26 cellular contexts compared by ENCODE assay signal in the genomic region with DNA sequence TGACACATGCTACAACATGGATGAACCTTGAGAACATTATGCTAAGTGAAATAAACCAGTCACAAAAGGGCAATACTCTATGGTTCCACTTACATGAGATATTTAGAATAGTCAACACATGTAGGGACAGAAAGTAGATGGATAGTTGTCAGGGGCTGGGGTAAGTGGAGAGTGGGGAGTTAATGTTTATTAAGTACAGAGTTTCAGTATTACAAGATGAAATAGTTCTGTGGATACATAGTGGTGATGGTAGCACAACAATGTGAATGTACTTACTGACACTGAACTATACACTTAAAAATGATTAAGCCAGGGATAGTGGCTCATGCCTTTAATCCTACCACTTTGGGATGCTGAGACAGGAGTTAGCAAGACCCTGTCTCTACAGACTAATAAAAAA.
"Had no signal": no experiment of that assay in that cellular context is flagged by ENCODE, and none has a peak within 500 bp of the region (broad histone marks: within the 10 kb centered on the region; RNA-seq: fewer than 3 reads in every experiment).

No MANE protein-coding gene starts in this region.

- DNase-seq: activated CD4-positive, alpha-beta T cell treated with anti-CD3 and anti-CD28 coated beads for 36 hours; activated CD4-positive, alpha-beta T cell treated with anti-CD3 and anti-CD28 coated beads, Interleukin-2, amount 10 ng/mL, durations not matched to agents 7 days and 5 days; activated CD4-positive, alpha-beta T cell treated with anti-CD3 and anti-CD28 coated beads, Interleukin-2, amount 50 U/mL, for 48 hours; activated CD8-positive, alpha-beta T cell treated with anti-CD3 and anti-CD28 coated beads, Interleukin-2, amount 10 ng/mL, durations not matched to agents 7 days and 5 days; activated effector memory CD4-positive, alpha-beta T cell treated with anti-CD3 and anti-CD28 coated beads, Interleukin-2, amount 50 U/mL, for 16 hours; activated naive CD4-positive, alpha-beta T cell; activated naive CD4-positive, alpha-beta T cell treated with anti-CD3 and anti-CD28 coated beads, Interleukin-2, amount 50 U/mL, for 16 hours; activated naive CD8-positive, alpha-beta T cell treated with anti-CD3 and anti-CD28 coated beads, Interleukin-2, amount 10 ng/mL, durations not matched to agents 7 days and 5 days; activated T-cell treated with anti-CD3 and anti-CD28 coated beads, Interleukin-2, amount 50 U/mL, for 4 hours; amygdala; colonic mucosa; NCI-H1105; NCI-H1417 treated with DMSO at 0.1 percent for 48 hours; NCI-H1694 treated with DMSO at 0.1 percent for 48 hours; NCI-H2029; NCI-H345; NCI-H524 treated with DMSO at 0.1 percent for 48 hours; SHP77; SJCRH30 had no signal

- H3K9me3 ChIP-seq: ascending aorta, colonic mucosa, SJCRH30 had no signal

- FAIRE-seq: TTC549 had no signal

- H3K4me1 ChIP-seq: ascending aorta, colonic mucosa, SJCRH30 had no signal

- H3K27me3 ChIP-seq: ascending aorta, cardiac muscle cell, colonic mucosa, SJCRH30 had no signal

- H3K27ac ChIP-seq: ascending aorta, cardiac muscle cell, colonic mucosa, SJCRH30, SK-N-MC had no signal

- H3K4me3 ChIP-seq: ascending aorta, cardiac muscle cell, colonic mucosa, SJCRH30, SK-N-MC had no signal

- ATAC-seq: activated CD4-positive, alpha-beta T cell treated with anti-CD3 and anti-CD28 coated beads for 36 hours; activated CD4-positive, CD25-positive, alpha-beta regulatory T cell treated with anti-CD3 and anti-CD28 coated beads, Interleukin-2, amount 50 U/mL, for 24 hours; activated CD8-positive, alpha-beta T cell treated with anti-CD3 and anti-CD28 coated beads, Interleukin-2, amount 10 ng/mL, durations not matched to agents 7 days and 5 days; activated T-cell treated with anti-CD3 and anti-CD28 coated beads, Interleukin-2, amount 50 U/mL, for 4 hours; Panc1; WTC11 had no signal
